Comparison of ENCODE assay signal across 15 cellular contexts in the genomic region with DNA sequence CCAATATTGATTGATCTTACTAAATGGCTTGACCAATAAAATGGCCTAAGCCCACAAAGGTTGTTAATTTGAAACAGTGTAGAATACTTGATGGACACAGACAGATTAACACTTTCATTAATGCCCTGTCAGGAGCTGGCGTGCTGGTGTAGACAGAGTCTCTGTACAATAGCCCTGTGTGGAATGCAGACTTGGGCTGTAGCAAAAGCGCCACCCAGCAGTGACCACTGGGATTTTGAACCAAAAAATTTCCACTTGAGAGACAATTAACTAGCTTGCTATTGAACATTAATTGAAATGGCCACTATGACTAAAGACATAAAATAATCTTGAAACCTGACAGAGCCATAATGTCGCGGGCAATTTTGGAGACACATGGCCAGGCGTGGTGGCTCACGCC. TPM values are rescaled to one million over a fixed set of nuclear protein-coding genes. Genes with fewer than 3 reads are reported as not detected.
DNase-seq lines count a peak whose midpoint lies in the region; ATAC-seq, FAIRE-seq and TF ChIP-seq lines count a peak whose summit lies in the region.
"Had no signal": no experiment of that assay in that cellular context is flagged by ENCODE, and none has a peak within 500 bp of the region (broad histone marks: within the 10 kb centered on the region; RNA-seq: fewer than 3 reads in every experiment).

No MANE protein-coding gene starts in this region.

- intact Hi-C loops in prostate gland (cut with DNase I), result no loop called here

- H3K9me3 ChIP-seq in RWPE2 (ENCODE audit: severe bottlenecking) (no peaks in the 10 kb centered on the region), prostate gland (no peaks in the 10 kb centered on the region)
- H3K9me3 ChIP-seq: BLaER1, esophagus squamous epithelium had no signal

- peaks cover 3% of the 10 kb centered on the region for H3K4me1 Mint-ChIP-seq in activated T-helper 17 cell treated with anti-CD3 and anti-CD28 coated beads, Interleukin-2, amount 50 U/mL, for 72 hours
- H3K4me1 Mint-ChIP-seq: stimulated activated naive CD8-positive, alpha-beta T cell treated with anti-CD3 and anti-CD28 coated beads, Interleukin-15, amount 100 ng/mL, for 72 hours had no signal

- H3K27ac Mint-ChIP-seq in activated T-helper 17 cell treated with anti-CD3 and anti-CD28 coated beads, Interleukin-2, amount 50 U/mL, for 72 hours, result no peak overlapping the region
- H3K27ac Mint-ChIP-seq: stimulated activated naive CD8-positive, alpha-beta T cell treated with anti-CD3 and anti-CD28 coated beads, Interleukin-15, amount 100 ng/mL, for 72 hours; T-helper 2 cell treated with Interferon-gamma antibody and Interleukin-4, amounts not matched to agents 5 μg/mL and 100 μg/mL, for 36 hours had no signal

- no peak for TF ChIP-seq POLR2A in H54 (IDR thresholded peaks at IDR 0.05; ENCODE audit: low read depth, low read length)
- no peak for TF ChIP-seq POLR2A in prostate gland (IDR thresholded peaks at IDR 0.05)

- 86% methylated on average over 6 of the region's 6 CpGs for WGBS in prostate gland

- TF ChIP-seq CTCF in 22Rv1 (IDR thresholded peaks at IDR 0.05), result peak; percentile 40; the same call in 1 of the 2 replicates
- TF ChIP-seq CTCF in RWPE2 (IDR thresholded peaks at IDR 0.05; ENCODE audit: poor library complexity, severe bottlenecking), result no peak
- TF ChIP-seq CTCF in prostate gland (IDR thresholded peaks at IDR 0.05), result no peak

- no peaks in the 10 kb centered on the region for H3K36me3 Mint-ChIP-seq in activated T-helper 17 cell treated with anti-CD3 and anti-CD28 coated beads, Interleukin-2, amount 50 U/mL, for 72 hours (ENCODE audit: low read depth)

- no peak overlapping the region for H3K4me3 ChIP-seq in RWPE2 (ENCODE audit: severe bottlenecking)
- no peak overlapping the region for H3K4me3 ChIP-seq in prostate gland
- H3K4me3 ChIP-seq: BLaER1, esophagus squamous epithelium had no signal

- H3K4me3 Mint-ChIP-seq in activated T-helper 17 cell treated with anti-CD3 and anti-CD28 coated beads, Interleukin-2, amount 50 U/mL, for 72 hours, result no peak overlapping the region
- H3K4me3 Mint-ChIP-seq: stimulated activated naive CD8-positive, alpha-beta T cell treated with anti-CD3 and anti-CD28 coated beads, Interleukin-15, amount 100 ng/mL, for 72 hours; T-helper 2 cell treated with Interferon-gamma antibody and Interleukin-4, amounts not matched to agents 5 μg/mL and 100 μg/mL, for 36 hours had no signal

- peak; percentile 62 for FAIRE-seq in H54 (lab: Jason Lieb, UNC)

- 0 out of 3 replicates have a peak, but pooled peaks have one; percentile 23 for ATAC-seq in RWPE2 (ENCODE audit: low read depth)
- ATAC-seq in GM21447 (IDR thresholded peaks at IDR 0.05; ENCODE audit: unreplicated experiment), result no peak
- no peak for ATAC-seq in GM18517 (IDR thresholded peaks at IDR 0.05; ENCODE audit: unreplicated experiment)
- ATAC-seq in activated T-helper 17 cell treated with anti-CD3 and anti-CD28 coated beads, Interleukin-2, amount 50 U/mL, for 72 hours (replicated peaks), result no peak
- ATAC-seq: stimulated activated naive CD8-positive, alpha-beta T cell treated with anti-CD3 and anti-CD28 coated beads, Interleukin-15, amount 100 ng/mL, for 72 hours had no signal

- no peaks in the 10 kb centered on the region for H3K9me3 Mint-ChIP-seq in activated T-helper 17 cell treated with anti-CD3 and anti-CD28 coated beads, Interleukin-2, amount 50 U/mL, for 72 hours
- H3K9me3 Mint-ChIP-seq: stimulated activated naive CD8-positive, alpha-beta T cell treated with anti-CD3 and anti-CD28 coated beads, Interleukin-15, amount 100 ng/mL, for 72 hours had no signal

- no peak overlapping the region for H3K27ac ChIP-seq in 22Rv1
- H3K27ac ChIP-seq in RWPE2 (ENCODE audit: poor library complexity, severe bottlenecking), result peak overlapping the region; percentile 9
- H3K27ac ChIP-seq in prostate gland, result no peak overlapping the region
- H3K27ac ChIP-seq: BLaER1, esophagus squamous epithelium had no signal

- peaks cover 14% of the 10 kb centered on the region for H3K27me3 Mint-ChIP-seq in activated T-helper 17 cell treated with anti-CD3 and anti-CD28 coated beads, Interleukin-2, amount 50 U/mL, for 72 hours

- H3K4me1 ChIP-seq in RWPE2 (ENCODE audit: insufficient read depth, poor library complexity, severe bottlenecking), result peaks cover 10% of the 10 kb centered on the region
- no peaks in the 10 kb centered on the region for H3K4me1 ChIP-seq in prostate gland (replicated peaks)
- H3K4me1 ChIP-seq: BLaER1, esophagus squamous epithelium had no signal

- DNase-seq in H54 (ENCODE audit: insufficient read length, low spot score) (no peak), RWPE2 (ENCODE audit: low spot score) (no peak), fibroblast of peridontal ligament (ENCODE audit: extremely low read depth) (peak; percentile 14), prostate gland (ENCODE audit: low spot score) (no peak)
- DNase-seq: esophagus squamous epithelium; NCI-H1105 treated with DMSO at 0.1 percent for 48 hours; NCI-H774; stimulated activated CD4-positive, alpha-beta T cell treated with anti-CD3 and anti-CD28 coated beads, Interleukin-4, amount 100 ng/mL, for 1 hour; stimulated activated naive CD8-positive, alpha-beta T cell treated with anti-CD3 and anti-CD28 coated beads, Interleukin-15, amount 100 ng/mL, for 72 hours had no signal

- no peaks in the 10 kb centered on the region for H3K27me3 ChIP-seq in RWPE2 (ENCODE audit: insufficient read depth, poor library complexity, severe bottlenecking)
- H3K27me3 ChIP-seq in prostate gland (replicated peaks; ENCODE audit: insufficient read depth), result no peaks in the 10 kb centered on the region
- H3K27me3 ChIP-seq: BLaER1 had no signal

- H3K36me3 ChIP-seq in RWPE2 (ENCODE audit: low read depth) (no peaks in the 10 kb centered on the region), prostate gland (no peaks in the 10 kb centered on the region)
- H3K36me3 ChIP-seq: BLaER1, esophagus squamous epithelium had no signal

RNA-seq across cellular contexts. Expression of gene GUCY2D, which starts 19.7 kb away (rescaled TPM):
- 1 to 10 TPM in 1 of 2 donors, not detected in 1; 1.8 TPM for total RNA-seq in prostate gland
- under 1 TPM; 0.15 to 0.77 TPM for total RNA-seq in activated T-helper 17 cell treated with anti-CD3 and anti-CD28 coated beads, Interleukin-2, amount 50 U/mL, for 72 hours
- total RNA-seq: esophagus squamous epithelium had no signal

RNA-seq across cellular contexts. Expression of gene CNTROB, which starts 50.7 kb away (rescaled TPM):
- total RNA-seq in prostate gland, result 10 to 100 TPM; 25.2 to 42.0 TPM
- total RNA-seq in activated T-helper 17 cell treated with anti-CD3 and anti-CD28 coated beads, Interleukin-2, amount 50 U/mL, for 72 hours, result 100 to 1,000 TPM in 1 of 2 donors, 10 to 100 TPM in 1; 74.0 to 152 TPM

RNA-seq across cellular contexts. Expression of gene TRAPPC1, which starts 50.9 kb away (rescaled TPM):
- 10 to 100 TPM; 57.9 to 70.9 TPM for total RNA-seq in prostate gland
- 100 to 1,000 TPM; 179 to 180 TPM for total RNA-seq in activated T-helper 17 cell treated with anti-CD3 and anti-CD28 coated beads, Interleukin-2, amount 50 U/mL, for 72 hours

RNA-seq across cellular contexts. Expression of gene KCNAB3, which starts 53.0 kb away (rescaled TPM):
- total RNA-seq in prostate gland, result 1 to 10 TPM; 1.2 to 4.5 TPM
- total RNA-seq in activated T-helper 17 cell treated with anti-CD3 and anti-CD28 coated beads, Interleukin-2, amount 50 U/mL, for 72 hours, result 10 to 100 TPM in 1 of 2 donors, 1 to 10 TPM in 1; 8.6 to 11.9 TPM

RNA-seq across cellular contexts. Expression of gene ALOX15B, which starts 56.2 kb away (rescaled TPM):
- 100 to 1,000 TPM in 1 of 2 donors, 10 to 100 TPM in 1; 52.1 to 108 TPM for total RNA-seq in prostate gland
- under 1 TPM in 1 of 2 donors, not detected in 1; 0.61 TPM for total RNA-seq in activated T-helper 17 cell treated with anti-CD3 and anti-CD28 coated beads, Interleukin-2, amount 50 U/mL, for 72 hours
